Comparison of ENCODE assay signal across 20 cellular contexts in genomic region chr2:172922294-172922693, GRCh38.
"Had no signal": no experiment of that assay in that cellular context is flagged by ENCODE, and none has a peak within 500 bp of the region (broad histone marks: within the 10 kb centered on the region; RNA-seq: fewer than 3 reads in every experiment).

No MANE protein-coding gene starts in this region.

- ATAC-seq: activated CD4-positive, alpha-beta T cell treated with anti-CD3 and anti-CD28 coated beads for 36 hours; activated T-helper 17 cell treated with anti-CD3 and anti-CD28 coated beads, Interleukin-2, amount 50 U/mL, for 72 hours; stimulated activated naive CD8-positive, alpha-beta T cell treated with anti-CD3 and anti-CD28 coated beads, Interleukin-15, amount 100 ng/mL, for 72 hours; T-cell; WTC11 had no signal

- H3K36me3 ChIP-seq: ascending aorta, lower lobe of right lung, suprapubic skin, transverse colon had no signal

- H3K27ac ChIP-seq: ascending aorta, epithelial cell of prostate, lower lobe of right lung, skin epidermis, suprapubic skin, transverse colon had no signal

- H3K4me3 Mint-ChIP-seq: activated CD4-positive, alpha-beta T cell treated with anti-CD3 and anti-CD28 coated beads for 36 hours; activated naive CD4-positive, alpha-beta T cell treated with anti-CD3 and anti-CD28 coated beads for 36 hours; activated T-helper 17 cell treated with anti-CD3 and anti-CD28 coated beads, Interleukin-2, amount 50 U/mL, for 72 hours; stimulated activated naive CD8-positive, alpha-beta T cell treated with anti-CD3 and anti-CD28 coated beads, Interleukin-15, amount 100 ng/mL, for 72 hours; T-cell; WTC11 had no signal

- H3K9me3 ChIP-seq: ascending aorta, lower lobe of right lung, suprapubic skin, transverse colon had no signal

- DNase-seq: activated CD4-positive, alpha-beta T cell treated with anti-CD3 and anti-CD28 coated beads for 36 hours; activated CD4-positive, alpha-beta T cell treated with anti-CD3 and anti-CD28 coated beads, Interleukin-2, amount 50 U/mL, for 48 hours; activated naive CD4-positive, alpha-beta T cell treated with anti-CD3 and anti-CD28 coated beads for 36 hours; activated T-cell treated with anti-CD3 and anti-CD28 coated beads for 4 hours; left cardiac atrium; lower lobe of right lung; midbrain; occipital lobe; right cardiac atrium; stimulated activated CD4-positive, alpha-beta T cell treated with anti-CD3 and anti-CD28 coated beads, Interleukin-4, amount 100 ng/mL, for 1 hour; stimulated activated naive CD8-positive, alpha-beta T cell treated with anti-CD3 and anti-CD28 coated beads, Interleukin-15, amount 100 ng/mL, for 72 hours; T-cell; transverse colon had no signal

- H3K9me3 Mint-ChIP-seq: activated naive CD4-positive, alpha-beta T cell treated with anti-CD3 and anti-CD28 coated beads for 36 hours; activated T-helper 17 cell treated with anti-CD3 and anti-CD28 coated beads, Interleukin-2, amount 50 U/mL, for 72 hours; stimulated activated naive CD8-positive, alpha-beta T cell treated with anti-CD3 and anti-CD28 coated beads, Interleukin-15, amount 100 ng/mL, for 72 hours; T-cell; WTC11 had no signal

- H3K27me3 ChIP-seq: ascending aorta, suprapubic skin had no signal

- FAIRE-seq: islet of Langerhans had no signal

- H3K4me3 ChIP-seq: ascending aorta, lower lobe of right lung, skin epidermis, suprapubic skin, transverse colon had no signal

- H3K27ac Mint-ChIP-seq: activated CD4-positive, alpha-beta T cell treated with anti-CD3 and anti-CD28 coated beads for 36 hours; activated naive CD4-positive, alpha-beta T cell treated with anti-CD3 and anti-CD28 coated beads for 36 hours; activated T-helper 17 cell treated with anti-CD3 and anti-CD28 coated beads, Interleukin-2, amount 50 U/mL, for 72 hours; stimulated activated naive CD8-positive, alpha-beta T cell treated with anti-CD3 and anti-CD28 coated beads, Interleukin-15, amount 100 ng/mL, for 72 hours; T-cell; WTC11 had no signal

- H3K4me1 Mint-ChIP-seq: activated CD4-positive, alpha-beta T cell treated with anti-CD3 and anti-CD28 coated beads for 36 hours; activated T-helper 17 cell treated with anti-CD3 and anti-CD28 coated beads, Interleukin-2, amount 50 U/mL, for 72 hours; WTC11 had no signal

- H3K36me3 Mint-ChIP-seq: T-cell, WTC11 had no signal
